In the genomic region with DNA sequence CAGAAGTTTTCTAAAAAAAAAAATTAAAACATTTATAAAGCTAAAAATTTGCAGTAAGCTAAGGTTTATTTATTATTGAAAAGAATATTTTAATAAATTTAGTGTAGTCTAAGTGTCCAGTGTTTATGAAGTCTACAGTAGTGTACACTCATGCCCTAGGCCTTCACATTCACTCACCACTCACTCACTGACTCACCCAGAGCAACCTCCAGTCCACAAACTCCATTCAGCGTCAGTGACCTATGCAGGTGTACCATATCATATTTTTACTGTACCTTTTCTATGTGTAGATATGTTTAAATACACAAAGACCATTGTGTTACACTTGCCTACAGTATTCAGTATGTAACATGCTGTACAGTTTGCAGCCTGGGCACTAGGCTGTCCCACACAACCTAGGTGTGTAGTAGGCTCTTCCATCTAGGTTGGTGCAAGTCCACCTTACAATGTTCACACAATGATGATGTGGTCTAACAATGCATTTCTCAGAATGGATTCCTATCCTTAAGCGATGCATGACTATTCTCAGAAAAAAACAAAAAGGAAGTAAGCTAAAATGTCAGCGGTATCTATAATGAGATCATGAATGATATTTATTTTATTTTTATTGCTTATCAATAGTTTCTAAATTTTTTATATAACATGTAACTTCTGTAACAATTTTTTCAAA, we compare ENCODE assay signal across 26 cellular contexts.
"Had no signal": no experiment of that assay in that cellular context is flagged by ENCODE, and none has a peak within 500 bp of the region (broad histone marks: within the 10 kb centered on the region; RNA-seq: fewer than 3 reads in every experiment).

No MANE protein-coding gene starts in this region.

- H3K9ac ChIP-seq: neural progenitor cell had no signal

- H3K9me3 ChIP-seq: esophagus squamous epithelium, mucosa of descending colon, prostate gland, sigmoid colon, testis, tibial artery had no signal

- ATAC-seq: left lobe of liver; mucosa of descending colon; right cardiac atrium; stimulated activated effector memory CD8-positive, alpha-beta T cell treated with anti-CD3 and anti-CD28 coated beads, Interleukin-12 subunit alpha, Interleukin-12 subunit beta, amount 100 ng/mL, for 72 hours had no signal

- DNase-seq: dermis blood vessel endothelial cell; effector memory CD4-positive, alpha-beta T cell; erythroblast; esophagus squamous epithelium; hypothalamus; immature natural killer cell; islet precursor cell; mesenchymal stem cell; mucosa of descending colon; naive B cell; right cardiac atrium; sigmoid colon; stimulated activated CD4-positive, alpha-beta T cell treated with anti-CD3 and anti-CD28 coated beads, Interleukin-2, amount 100 ng/mL, for 24 hours; stimulated activated CD4-positive, alpha-beta T cell treated with anti-CD3 and anti-CD28 coated beads, Interleukin-4, amount 100 ng/mL, for 24 hours; stimulated activated naive CD4-positive, alpha-beta T cell treated with Interleukin-2 at 50 U/mL for 16 hours; substantia nigra; testis; tibial artery had no signal

- H3K27me3 ChIP-seq: esophagus squamous epithelium, neural progenitor cell, sigmoid colon, testis, tibial artery had no signal

- H3K4me1 ChIP-seq: esophagus squamous epithelium, neural progenitor cell, sigmoid colon, testis, tibial artery had no signal

- H2AFZ ChIP-seq: neural progenitor cell had no signal

- H3K36me3 ChIP-seq: esophagus squamous epithelium, neural progenitor cell, prostate gland, sigmoid colon, tibial artery had no signal

- H3K27ac ChIP-seq: coronary artery, esophagus squamous epithelium, neural progenitor cell, prostate gland, sigmoid colon, testis, tibial artery had no signal

- FAIRE-seq: endothelial cell of umbilical vein, frontal cortex had no signal

- H3K4me2 ChIP-seq: neural progenitor cell had no signal

- H3K4me3 ChIP-seq: coronary artery, esophagus squamous epithelium, lung, mucosa of descending colon, neural progenitor cell, prostate gland, sigmoid colon, testis, tibial artery had no signal
